22 cellular contexts compared by ENCODE assay signal in genomic region chr6:31378062-31378720, GRCh38.
"Had no signal": no experiment of that assay in that cellular context is flagged by ENCODE, and none has a peak within 500 bp of the region (broad histone marks: within the 10 kb centered on the region; RNA-seq: fewer than 3 reads in every experiment).

No MANE protein-coding gene starts in this region.

- H3K9me3 ChIP-seq: breast epithelium, testis had no signal

- H3K9me3 Mint-ChIP-seq: activated B cell treated with CpG ODN at 0.5 μM for 24 hours; activated naive CD8-positive, alpha-beta T cell treated with anti-CD3 and anti-CD28 coated beads for 36 hours; central memory CD8-positive, alpha-beta T cell; memory B cell; neural crest cell; T-helper 1 cell treated with Interleukin-12 subunit alpha and Interleukin-12 subunit beta and Interleukin-4 antibody, amounts not matched to agents 30 μg/mL and 1 μg/mL, for 36 hours; type B pancreatic cell had no signal

- H3K27me3 ChIP-seq: breast epithelium, testis had no signal

- H3K4me3 ChIP-seq: breast epithelium, coronary artery, testis had no signal

- H3K36me3 Mint-ChIP-seq: activated naive CD8-positive, alpha-beta T cell treated with anti-CD3 and anti-CD28 coated beads for 36 hours; memory B cell; naive thymus-derived CD4-positive, alpha-beta T cell; type B pancreatic cell had no signal

- ATAC-seq: activated CD4-positive, alpha-beta T cell treated with anti-CD3 and anti-CD28 coated beads for 36 hours; naive thymus-derived CD4-positive, alpha-beta T cell; sciatic nerve had no signal

- H3K36me3 ChIP-seq: breast epithelium had no signal

- H3K4me3 Mint-ChIP-seq: activated B cell treated with CpG ODN at 0.5 μM for 24 hours; activated CD4-positive, alpha-beta T cell treated with anti-CD3 and anti-CD28 coated beads for 36 hours; activated naive CD8-positive, alpha-beta T cell treated with anti-CD3 and anti-CD28 coated beads for 36 hours; central memory CD8-positive, alpha-beta T cell; memory B cell; naive thymus-derived CD4-positive, alpha-beta T cell; neural crest cell; T-helper 1 cell treated with Interleukin-12 subunit alpha and Interleukin-12 subunit beta and Interleukin-4 antibody, amounts not matched to agents 30 μg/mL and 1 μg/mL, for 36 hours; type B pancreatic cell had no signal

- H3K4me1 ChIP-seq: breast epithelium, testis had no signal

- H3K27ac Mint-ChIP-seq: activated B cell treated with CpG ODN at 0.5 μM for 24 hours; activated CD4-positive, alpha-beta T cell treated with anti-CD3 and anti-CD28 coated beads for 36 hours; activated naive CD8-positive, alpha-beta T cell treated with anti-CD3 and anti-CD28 coated beads for 36 hours; memory B cell; T-helper 1 cell treated with Interleukin-12 subunit alpha and Interleukin-12 subunit beta and Interleukin-4 antibody, amounts not matched to agents 30 μg/mL and 1 μg/mL, for 36 hours; type B pancreatic cell had no signal

- DNase-seq: activated B cell treated with CpG ODN at 0.5 μM for 24 hours; activated CD4-positive, alpha-beta T cell treated with anti-CD3 and anti-CD28 coated beads for 36 hours; activated CD4-positive, alpha-beta T cell treated with anti-CD3 and anti-CD28 coated beads, Interleukin-2, amount 50 U/mL, for 4 hours; activated naive CD4-positive, alpha-beta T cell treated with Interleukin-2 at 50 U/mL for 16 hours; activated naive CD8-positive, alpha-beta T cell treated with anti-CD3 and anti-CD28 coated beads for 36 hours; activated T-cell treated with anti-CD3 and anti-CD28 coated beads, Interleukin-2, amount 50 U/mL, for 48 hours; erythroblast; foreskin fibroblast; kidney glomerular epithelial cell; naive thymus-derived CD4-positive, alpha-beta T cell; stimulated activated CD4-positive, alpha-beta T cell treated with anti-CD3 and anti-CD28 coated beads, Interleukin-4, amount 100 ng/mL, for 1 hour; stimulated activated naive CD4-positive, alpha-beta T cell; T1000; testis had no signal

- H3K27ac ChIP-seq: breast epithelium, coronary artery, testis had no signal

- H3K4me1 Mint-ChIP-seq: activated B cell treated with CpG ODN at 0.5 μM for 24 hours; activated naive CD8-positive, alpha-beta T cell treated with anti-CD3 and anti-CD28 coated beads for 36 hours; memory B cell had no signal
